ENCODE assay signal across 8 cellular contexts in the genomic region with DNA sequence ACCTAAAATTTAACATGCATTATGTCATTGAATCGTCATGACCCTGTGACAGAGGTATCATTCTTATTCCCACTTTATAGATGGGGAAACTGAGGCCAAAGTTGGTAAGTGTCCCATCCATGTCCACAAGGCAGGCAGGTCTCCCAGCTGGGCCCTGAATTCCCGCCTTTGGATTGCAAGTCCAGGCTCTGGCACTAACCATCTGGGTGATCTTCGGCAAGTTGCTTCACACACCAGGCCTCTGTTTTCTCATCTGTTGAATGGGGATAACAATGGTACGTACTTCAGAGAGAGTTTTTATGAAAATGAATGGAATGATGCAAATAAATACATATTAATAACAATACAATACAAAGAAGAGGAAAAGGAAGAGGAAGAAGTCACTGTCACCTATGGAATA. TPM values are rescaled to one million over a fixed set of nuclear protein-coding genes. Genes with fewer than 3 reads are reported as not detected.
"Had no signal": no experiment of that assay in that cellular context is flagged by ENCODE, and none has a peak within 500 bp of the region (broad histone marks: within the 10 kb centered on the region; RNA-seq: fewer than 3 reads in every experiment).

No MANE protein-coding gene starts in this region.

- H3K36me3 Mint-ChIP-seq: IgD-negative memory B cell had no signal

- DNase-seq: KG1 had no signal

- H2AFZ ChIP-seq: GM23338 had no signal

- H3K9me3 Mint-ChIP-seq: GM23338, H9, IgD-negative memory B cell had no signal

- H3K4me3 ChIP-seq: GM23338 had no signal

- FAIRE-seq: H54, HTR-8/SVneo had no signal

- H3K4me1 Mint-ChIP-seq: GM23338, IgD-negative memory B cell had no signal

- H3K27ac Mint-ChIP-seq: GM23338, H9 had no signal

- H3K4me3 Mint-ChIP-seq: GM23338, H9, IgD-negative memory B cell had no signal

- H3K4me2 ChIP-seq: GM23338 had no signal

RNA-seq across cellular contexts. Expression of gene CRYBB3, which starts 3.4 kb away (rescaled TPM):
- polyA plus RNA-seq: GM23338, IgD-negative memory B cell had no signal

RNA-seq across cellular contexts. Expression of gene CRYBB2, which starts 16.4 kb away (rescaled TPM):
- total RNA-seq: H1, H9, HT-29 had no signal
- polyA plus RNA-seq: IgD-negative memory B cell had no signal
